ENCODE assay signal across 7 cellular contexts in the genomic region with DNA sequence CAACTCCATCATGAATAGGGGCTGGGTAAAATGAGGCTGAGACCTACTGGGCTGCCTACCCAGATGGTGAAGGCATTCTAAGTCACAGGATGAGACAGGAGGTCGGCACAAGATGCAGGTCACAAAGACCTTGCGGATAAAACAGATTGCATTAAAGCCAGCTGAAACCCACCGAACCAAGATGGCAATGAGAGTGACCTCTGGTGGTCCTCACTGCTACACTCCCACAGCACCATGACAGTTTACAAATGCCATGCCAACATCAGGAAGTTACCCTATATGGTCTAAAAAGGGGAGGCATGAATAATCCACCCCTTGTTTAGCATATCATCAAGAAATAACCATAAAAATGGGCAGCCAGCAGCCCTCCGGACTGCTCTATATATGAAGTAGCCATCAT.
DNase-seq lines count a peak whose midpoint lies in the region; TF ChIP-seq lines count a peak whose summit lies in the region.
"Not testable (repeated sequence)": the region's sequence is repeated elsewhere in the genome, so short reads cannot be mapped to it uniquely, and the experiment has no call there.

No MANE protein-coding gene starts in this region.

- H3K4me2 ChIP-seq in OCI-LY7 (ENCODE audit: low read length): not testable (repeated sequence)
- peak overlapping the region; percentile 47 for H3K4me2 ChIP-seq in neural progenitor cell

- H3K36me3 Mint-ChIP-seq in MCF 10A (ENCODE audit: insufficient read depth, unreplicated experiment); neural progenitor cell: not testable (repeated sequence)
- H3K36me3 Mint-ChIP-seq in endothelial cell (ENCODE audit: low read depth, unreplicated experiment): peaks cover 25% of the 10 kb centered on the region

- H3K4me1 Mint-ChIP-seq in MCF 10A (ENCODE audit: insufficient read depth, unreplicated experiment): not testable (repeated sequence)
- H3K4me1 Mint-ChIP-seq in endothelial cell (ENCODE audit: unreplicated experiment) (peaks cover 33% of the 10 kb centered on the region), neural progenitor cell (peaks cover 33% of the 10 kb centered on the region)

- TF ChIP-seq CTCF in BE2C (IDR thresholded peaks at IDR 0.05; ENCODE audit: low read depth, low read length): 0 out of 2 replicates have a peak, but pooled peaks have one; percentile 20
- TF ChIP-seq CTCF in OCI-LY7 (conservative IDR thresholded peaks at IDR 0.05; ENCODE audit: low read length): peak; percentile 31; the same call in 1 of the 2 replicates
- not testable (repeated sequence) for TF ChIP-seq CTCF in MCF 10A (IDR thresholded peaks at IDR 0.05; ENCODE audit: unreplicated experiment); endothelial cell (IDR thresholded peaks at IDR 0.05; ENCODE audit: unreplicated experiment)
- peak; percentile 15 for TF ChIP-seq CTCF in neural progenitor cell (IDR thresholded peaks at IDR 0.05)

- not testable (repeated sequence) for H3K4me3 Mint-ChIP-seq in MCF 10A (ENCODE audit: unreplicated experiment); neural progenitor cell
- H3K4me3 Mint-ChIP-seq in endothelial cell (ENCODE audit: unreplicated experiment): peak overlapping the region; percentile 31

- peaks cover 12% of the 10 kb centered on the region for H3F3A ChIP-seq in neural progenitor cell (ENCODE audit: low read depth)

- intact Hi-C loops in OCI-LY7 (cut with micrococcal nuclease; ENCODE audit: unreplicated experiment); MCF 10A (cut with micrococcal nuclease): not testable (repeated sequence)

- POLR2A ChIA-PET in OCI-LY7 (lab: Charles Lee); MCF 10A (lab: Yijun Ruan, JAX): not testable (repeated sequence)

- H3K27me3 ChIP-seq in BE2C; HUES64 (ENCODE audit: insufficient read depth, low read length); iPS-15b (ENCODE audit: control insufficient read depth, insufficient read depth, low read length); neural progenitor cell: not testable (repeated sequence)

- H4K20me1 ChIP-seq in OCI-LY7 (ENCODE audit: insufficient read depth, low read length): not testable (repeated sequence)
- H4K20me1 ChIP-seq in neural progenitor cell (ENCODE audit: low read depth): peaks cover 51% of the 10 kb centered on the region

- not testable (repeated sequence) for H2AFZ ChIP-seq in OCI-LY7 (ENCODE audit: low read length); neural progenitor cell (replicated peaks)

- H3K27ac Mint-ChIP-seq in MCF 10A (ENCODE audit: low read depth, unreplicated experiment): peak overlapping the region; percentile 52
- not testable (repeated sequence) for H3K27ac Mint-ChIP-seq in endothelial cell (ENCODE audit: unreplicated experiment); neural progenitor cell

- not testable (repeated sequence) for BruUV-seq in OCI-LY7 (replicated peaks; lab: Mats Ljungman, UMichigan); MCF 10A (replicated peaks; lab: Mats Ljungman, UMichigan)

- H3K9ac ChIP-seq in HUES64 (ENCODE audit: low read depth, low read length): peak overlapping the region; percentile 39; the same call in 1 of the 2 replicates
- H3K9ac ChIP-seq in iPS-15b (ENCODE audit: low read depth, low read length): peak overlapping the region; percentile 62
- H3K9ac ChIP-seq in neural progenitor cell: not testable (repeated sequence)

- not testable (repeated sequence) for H3K36me3 ChIP-seq in BE2C; HUES64 (ENCODE audit: insufficient read depth, low read length); OCI-LY7 (ENCODE audit: insufficient read depth, low read length); iPS-15b (ENCODE audit: control insufficient read depth, insufficient read depth, low read length); neural progenitor cell

- not testable (repeated sequence) for H3K9me3 ChIP-seq in BE2C; HUES64 (ENCODE audit: insufficient read depth, low read depth, low read length); OCI-LY7 (ENCODE audit: low read length); iPS-15b (ENCODE audit: control insufficient read depth, insufficient read depth, low read length); neural progenitor cell (ENCODE audit: low read depth)

- not testable (repeated sequence) for H3K4me1 ChIP-seq in BE2C
- H3K4me1 ChIP-seq in HUES64 (ENCODE audit: insufficient read depth, low read length): peaks cover 48% of the 10 kb centered on the region
- peaks cover 20% of the 10 kb centered on the region for H3K4me1 ChIP-seq in OCI-LY7 (ENCODE audit: insufficient read depth, low read length, poor library complexity, severe bottlenecking)
- H3K4me1 ChIP-seq in iPS-15b (ENCODE audit: control insufficient read depth, insufficient read depth, low read length): peaks cover 38% of the 10 kb centered on the region
- peaks cover 27% of the 10 kb centered on the region for H3K4me1 ChIP-seq in neural progenitor cell

- H3K27me3 Mint-ChIP-seq in MCF 10A (ENCODE audit: insufficient read depth, unreplicated experiment); endothelial cell (ENCODE audit: unreplicated experiment); neural progenitor cell (ENCODE audit: insufficient read depth, low read depth): not testable (repeated sequence)

- DNase-seq in BE2C; OCI-LY7 (ENCODE audit: low spot score); MCF 10A (ENCODE audit: unreplicated experiment); endothelial cell (ENCODE audit: low spot score); neural progenitor cell (ENCODE audit: low spot score): not testable (repeated sequence)

- H3K4me3 ChIP-seq in BE2C (ENCODE audit: low read depth, low read length); HUES64 (ENCODE audit: low read length); OCI-LY7 (ENCODE audit: low read depth, low read length, poor library complexity, severe bottlenecking); iPS-15b (ENCODE audit: low read depth, low read length); neural progenitor cell: not testable (repeated sequence)

- WGBS in HUES64: 73% methylated on average over 4 of the region's 4 CpGs

- CTCF ChIA-PET in OCI-LY7 (lab: Charles Lee; ENCODE audit: unreplicated experiment); MCF 10A (lab: Yijun Ruan, JAX): not testable (repeated sequence)

- not testable (repeated sequence) for H3K9me3 Mint-ChIP-seq in MCF 10A (ENCODE audit: unreplicated experiment); endothelial cell (ENCODE audit: unreplicated experiment); neural progenitor cell

- peak overlapping the region; percentile 90 for H3K27ac ChIP-seq in HUES64 (ENCODE audit: low read depth, low read length)
- H3K27ac ChIP-seq in OCI-LY7 (ENCODE audit: low read depth, low read length, poor library complexity, severe bottlenecking); neural progenitor cell: not testable (repeated sequence)

- not testable (repeated sequence) for H3K9me2 ChIP-seq in OCI-LY7 (ENCODE audit: insufficient read depth, low read length)

- H3K79me2 ChIP-seq in OCI-LY7 (ENCODE audit: insufficient read depth, low read depth, low read length): not testable (repeated sequence)
- peaks cover 15% of the 10 kb centered on the region for H3K79me2 ChIP-seq in neural progenitor cell (ENCODE audit: low read depth)
